ENCODE assay signal across 25 cellular contexts in the genomic region with DNA sequence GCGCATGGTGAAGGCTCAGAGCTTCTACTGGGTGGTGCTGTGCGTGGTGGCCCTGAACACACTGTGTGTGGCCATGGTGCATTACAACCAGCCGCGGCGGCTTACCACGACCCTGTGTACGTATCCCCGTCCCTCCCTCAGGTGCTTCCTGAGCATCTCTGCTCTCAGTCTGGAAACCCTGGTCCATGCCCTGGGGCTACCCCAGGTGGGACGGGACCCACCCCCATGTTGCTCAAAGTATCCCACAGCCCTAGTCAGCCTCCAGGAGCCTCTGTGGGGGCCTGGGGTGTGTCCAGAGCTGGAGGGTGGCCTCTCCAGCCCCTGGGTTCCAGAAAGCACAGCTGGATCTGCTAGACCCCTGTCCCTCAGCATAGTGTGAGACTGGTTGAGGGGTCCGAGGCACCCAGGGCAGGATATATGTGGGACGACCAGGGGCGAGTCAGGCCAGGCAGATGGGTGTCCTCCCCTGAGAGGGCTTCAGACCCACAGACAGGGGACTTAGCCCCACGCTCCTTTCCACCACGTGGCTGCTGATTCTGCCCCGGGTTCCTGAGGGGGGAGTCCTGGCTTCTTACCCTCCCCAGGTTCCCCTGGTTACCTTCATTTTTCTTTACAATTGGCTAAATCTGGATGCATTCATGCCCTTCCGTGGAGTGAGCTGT.
A peak's percentile ranks its signal among the peaks of the same experiment; 100 is the strongest.
DNase-seq lines count a peak whose midpoint lies in the region; ATAC-seq and TF ChIP-seq lines count a peak whose summit lies in the region.
"Had no signal": no experiment of that assay in that cellular context is flagged by ENCODE, and none has a peak within 500 bp of the region (broad histone marks: within the 10 kb centered on the region; RNA-seq: fewer than 3 reads in every experiment).

No MANE protein-coding gene starts in this region.

- intact Hi-C loops in left ventricle myocardium superior (cut with micrococcal nuclease) (no loop called here), heart right ventricle (cut with DNase I) (no loop called here), dorsolateral prefrontal cortex (cut with DNase I) (no loop called here)

- H3K36me3 ChIP-seq in heart right ventricle (no peaks in the 10 kb centered on the region), osteoblast (ENCODE audit: insufficient read depth, low read length) (no peaks in the 10 kb centered on the region)
- H3K36me3 ChIP-seq: SJCRH30 had no signal

- H3K36me3 Mint-ChIP-seq in activated naive CD8-positive, alpha-beta T cell treated with anti-CD3 and anti-CD28 coated beads, Interleukin-2, amount 50 U/mL, for 24 hours (ENCODE audit: low read depth), result no peaks in the 10 kb centered on the region

- H3K9me3 Mint-ChIP-seq in activated naive CD8-positive, alpha-beta T cell treated with anti-CD3 and anti-CD28 coated beads, Interleukin-2, amount 50 U/mL, for 24 hours, result no peaks in the 10 kb centered on the region
- H3K9me3 Mint-ChIP-seq: brain had no signal

- no peak for TF ChIP-seq CTCF in heart right ventricle (IDR thresholded peaks at IDR 0.05)
- TF ChIP-seq CTCF in dorsolateral prefrontal cortex (IDR thresholded peaks at IDR 0.05 in 54 of 56, conservative IDR thresholded peaks at IDR 0.05 in 2 of 56; ENCODE audit: low read depth in 1 of 56, partially characterized antibody in 56 of 56), result no peak
- TF ChIP-seq CTCF in osteoblast (IDR thresholded peaks at IDR 0.05; ENCODE audit: extremely low read depth, low read depth, low read length), result no peak

- H3K27ac ChIP-seq in heart right ventricle (no peak overlapping the region), dorsolateral prefrontal cortex (no peak overlapping the region), osteoblast (ENCODE audit: low read depth, low read length) (no peak overlapping the region)
- H3K27ac ChIP-seq: C4-2B, GM23248, PC-9, psoas muscle, SJCRH30, skin epidermis had no signal

- DNase-seq in left ventricle myocardium superior (peak; percentile 15), heart right ventricle (no peak), dorsolateral prefrontal cortex (peak in 7 of 10 donors; percentile 2 to 35 (median 20)), osteoblast (ENCODE audit: insufficient read length, low spot score, missing footprints) (peak; percentile 14), ureter (ENCODE audit: low spot score) (peak; percentile 39)
- DNase-seq in activated naive CD8-positive, alpha-beta T cell treated with anti-CD3 and anti-CD28 coated beads, Interleukin-2, amount 50 U/mL, for 24 hours, result no peak
- DNase-seq: activated CD4-positive, alpha-beta T cell treated with anti-CD3 and anti-CD28 coated beads for 1 hour; Calu3; effector CD8-positive, alpha-beta T cell; foreskin melanocyte; GM23248; hypothalamus; KBM-7; NCI-H1436; NCI-H2107; PC-9; SJCRH30; stimulated activated CD4-positive, alpha-beta T cell treated with anti-CD3 and anti-CD28 coated beads, Interleukin-1b, Interleukin-23, amount 100 ng/mL, for 48 hours; T-helper 1 cell had no signal

- no peak overlapping the region for H3K27ac Mint-ChIP-seq in activated naive CD8-positive, alpha-beta T cell treated with anti-CD3 and anti-CD28 coated beads, Interleukin-2, amount 50 U/mL, for 24 hours
- H3K27ac Mint-ChIP-seq: brain had no signal

- H3K79me2 ChIP-seq in osteoblast (ENCODE audit: insufficient read depth, low read length), result no peaks in the 10 kb centered on the region

- WGBS in heart right ventricle, 2 donors, result 90 to 93% methylated on average over 16 of the region's 16 CpGs

- peaks cover 9% of the 10 kb centered on the region for H3K27me3 Mint-ChIP-seq in activated naive CD8-positive, alpha-beta T cell treated with anti-CD3 and anti-CD28 coated beads, Interleukin-2, amount 50 U/mL, for 24 hours
- H3K27me3 Mint-ChIP-seq: brain had no signal

- ATAC-seq in left ventricle myocardium superior, result no peak
- ATAC-seq in heart right ventricle, result no peak
- ATAC-seq in activated naive CD8-positive, alpha-beta T cell treated with anti-CD3 and anti-CD28 coated beads, Interleukin-2, amount 50 U/mL, for 24 hours, result no peak
- ATAC-seq in HG03045 (IDR thresholded peaks at IDR 0.05; ENCODE audit: unreplicated experiment), result no peak
- ATAC-seq: esophagus mucosa, psoas muscle had no signal

- H3K27me3 ChIP-seq in heart right ventricle (peaks cover 0 to 20% (median 0%) of the 10 kb centered on the region in 7 donors), dorsolateral prefrontal cortex (no peaks in the 10 kb centered on the region), osteoblast (ENCODE audit: insufficient read depth, low read length) (no peaks in the 10 kb centered on the region)

- H3K4me3 ChIP-seq in heart right ventricle (no peak overlapping the region), dorsolateral prefrontal cortex (no peak overlapping the region), osteoblast (ENCODE audit: insufficient read depth, low read length) (no peak overlapping the region)
- H3K4me3 ChIP-seq: GM23248, PC-9, psoas muscle, SJCRH30, skin epidermis had no signal

- H2AFZ ChIP-seq in osteoblast (ENCODE audit: low read length), result no peak overlapping the region
- H2AFZ ChIP-seq: GM23248, PC-9 had no signal

- H4K20me1 ChIP-seq in osteoblast (ENCODE audit: insufficient read depth, low read length), result no peaks in the 10 kb centered on the region

- no peaks in the 10 kb centered on the region for H3K4me1 ChIP-seq in heart right ventricle
- H3K4me1 ChIP-seq in osteoblast (ENCODE audit: insufficient read depth, low read length), result no peaks in the 10 kb centered on the region
- H3K4me1 ChIP-seq: psoas muscle, SJCRH30 had no signal

- no peak overlapping the region for H3K4me3 Mint-ChIP-seq in activated naive CD8-positive, alpha-beta T cell treated with anti-CD3 and anti-CD28 coated beads, Interleukin-2, amount 50 U/mL, for 24 hours
- H3K4me3 Mint-ChIP-seq: brain had no signal

- no peak overlapping the region for H3K4me2 ChIP-seq in osteoblast (ENCODE audit: insufficient read depth, low read length)
- H3K4me2 ChIP-seq: PC-9 had no signal

- H3K9me3 ChIP-seq in heart right ventricle (no peaks in the 10 kb centered on the region), osteoblast (ENCODE audit: low read depth, low read length) (no peaks in the 10 kb centered on the region)
- H3K9me3 ChIP-seq: psoas muscle, SJCRH30 had no signal

- no peaks in the 10 kb centered on the region for H3K4me1 Mint-ChIP-seq in activated naive CD8-positive, alpha-beta T cell treated with anti-CD3 and anti-CD28 coated beads, Interleukin-2, amount 50 U/mL, for 24 hours

Comparison
In these comparisons a context has a peak if more than half of its experiments do, and no peak if none do; other contexts are left out.
1. DNase-seq: peak in left ventricle myocardium superior (single experiment), dorsolateral prefrontal cortex (7 of 10), osteoblast (single experiment) and ureter (single experiment); none in heart right ventricle (0 of 2) and activated naive CD8-positive, alpha-beta T cell treated with anti-CD3 and anti-CD28 coated beads, Interleukin-2, amount 50 U/mL, for 24 hours (single experiment).